ENCODE assay signal across 11 cellular contexts in genomic region chr18:65235966-65236634, GRCh38.
DNase-seq lines count a peak whose midpoint lies in the region; ATAC-seq and TF ChIP-seq lines count a peak whose summit lies in the region.
"Had no signal": no experiment of that assay in that cellular context is flagged by ENCODE, and none has a peak within 500 bp of the region (broad histone marks: within the 10 kb centered on the region; RNA-seq: fewer than 3 reads in every experiment).

No MANE protein-coding gene starts in this region.

- 10 to 20% (median 12%) methylated on average over 7 of the region's 7 CpGs for WGBS in spleen, 5 donors

- no peak overlapping the region for H3K4me3 ChIP-seq in spleen
- H3K4me3 ChIP-seq: ovary had no signal

- no peak overlapping the region for H3K27ac Mint-ChIP-seq in immature natural killer cell
- H3K27ac Mint-ChIP-seq: activated naive CD4-positive, alpha-beta T cell treated with anti-CD3 and anti-CD28 coated beads, Interleukin-2, amount 50 U/mL, for 24 hours had no signal

- ATAC-seq in HG03095 (IDR thresholded peaks at IDR 0.05; ENCODE audit: unreplicated experiment): no peak

- no peaks in the 10 kb centered on the region for H3K4me1 ChIP-seq in spleen

- H3K27me3 Mint-ChIP-seq in immature natural killer cell (ENCODE audit: low read depth in 3 of 3): peaks cover 0 to 2% (median 0%) of the 10 kb centered on the region in 3 donors
- H3K27me3 Mint-ChIP-seq: activated naive CD4-positive, alpha-beta T cell treated with anti-CD3 and anti-CD28 coated beads, Interleukin-2, amount 50 U/mL, for 24 hours had no signal

- no peaks in the 10 kb centered on the region for H3K36me3 ChIP-seq in spleen
- H3K36me3 ChIP-seq: ovary had no signal

- peaks cover 0 to 7% (median 0%) of the 10 kb centered on the region in 8 donors for H3K9me3 ChIP-seq in spleen
- H3K9me3 ChIP-seq: ovary had no signal

- no peaks in the 10 kb centered on the region for H3K4me1 Mint-ChIP-seq in immature natural killer cell
- H3K4me1 Mint-ChIP-seq: activated naive CD4-positive, alpha-beta T cell treated with anti-CD3 and anti-CD28 coated beads, Interleukin-2, amount 50 U/mL, for 24 hours had no signal

- peak overlapping the region; percentile 32 for H3K27ac ChIP-seq in epithelial cell of prostate
- no peak overlapping the region for H3K27ac ChIP-seq in spleen
- H3K27ac ChIP-seq: ovary had no signal

- TF ChIP-seq POLR2A in spleen (IDR thresholded peaks at IDR 0.05): no peak

- intact Hi-C loops in spleen (cut with DNase I; ENCODE audit: low total_unique reads): no loop called here

- H3K36me3 Mint-ChIP-seq in immature natural killer cell: no peaks in the 10 kb centered on the region
- H3K36me3 Mint-ChIP-seq: activated naive CD4-positive, alpha-beta T cell treated with anti-CD3 and anti-CD28 coated beads, Interleukin-2, amount 50 U/mL, for 24 hours had no signal

- peaks cover 2 to 47% (median 19%) of the 10 kb centered on the region in 6 donors for H3K9me3 Mint-ChIP-seq in immature natural killer cell

- no peaks in the 10 kb centered on the region for H3K27me3 ChIP-seq in spleen (replicated peaks in 1 of 7)
- H3K27me3 ChIP-seq: ovary had no signal

- no peak overlapping the region for H3K4me3 Mint-ChIP-seq in immature natural killer cell
- H3K4me3 Mint-ChIP-seq: activated naive CD4-positive, alpha-beta T cell treated with anti-CD3 and anti-CD28 coated beads, Interleukin-2, amount 50 U/mL, for 24 hours had no signal

- no peak for TF ChIP-seq CTCF in spleen (IDR thresholded peaks at IDR 0.05 in 8 of 11, conservative IDR thresholded peaks at IDR 0.05 in 3 of 11)

- DNase-seq in NCI-H82 (lab: John Stamatoyannopoulos, UW) (peak; percentile 67), NCI-H82 treated with DMSO at 0.1 percent for 48 hours (lab: John Stamatoyannopoulos, UW; ENCODE audit: unreplicated experiment) (no peak), NCI-H774 (lab: John Stamatoyannopoulos, UW) (peak; percentile 44), epithelial cell of prostate (ENCODE audit: low read depth, low spot score) (peak; percentile 43), spleen (peak; percentile 44), immature natural killer cell (no peak)
- DNase-seq in activated CD4-positive, alpha-beta T cell treated with anti-CD3 and anti-CD28 coated beads for 48 hours: no peak
- DNase-seq: effector CD8-positive, alpha-beta T cell had no signal

Comparison
In these comparisons a context has a peak if more than half of its experiments do, and no peak if none do; other contexts are left out.
1. DNase-seq: peak in NCI-H82 (single experiment), NCI-H774 (single experiment), epithelial cell of prostate (single experiment) and spleen (single experiment); none in NCI-H82 treated with DMSO at 0.1 percent for 48 hours (single experiment), activated CD4-positive, alpha-beta T cell treated with anti-CD3 and anti-CD28 coated beads for 48 hours (single experiment) and immature natural killer cell (0 of 3).